In the genomic region with DNA sequence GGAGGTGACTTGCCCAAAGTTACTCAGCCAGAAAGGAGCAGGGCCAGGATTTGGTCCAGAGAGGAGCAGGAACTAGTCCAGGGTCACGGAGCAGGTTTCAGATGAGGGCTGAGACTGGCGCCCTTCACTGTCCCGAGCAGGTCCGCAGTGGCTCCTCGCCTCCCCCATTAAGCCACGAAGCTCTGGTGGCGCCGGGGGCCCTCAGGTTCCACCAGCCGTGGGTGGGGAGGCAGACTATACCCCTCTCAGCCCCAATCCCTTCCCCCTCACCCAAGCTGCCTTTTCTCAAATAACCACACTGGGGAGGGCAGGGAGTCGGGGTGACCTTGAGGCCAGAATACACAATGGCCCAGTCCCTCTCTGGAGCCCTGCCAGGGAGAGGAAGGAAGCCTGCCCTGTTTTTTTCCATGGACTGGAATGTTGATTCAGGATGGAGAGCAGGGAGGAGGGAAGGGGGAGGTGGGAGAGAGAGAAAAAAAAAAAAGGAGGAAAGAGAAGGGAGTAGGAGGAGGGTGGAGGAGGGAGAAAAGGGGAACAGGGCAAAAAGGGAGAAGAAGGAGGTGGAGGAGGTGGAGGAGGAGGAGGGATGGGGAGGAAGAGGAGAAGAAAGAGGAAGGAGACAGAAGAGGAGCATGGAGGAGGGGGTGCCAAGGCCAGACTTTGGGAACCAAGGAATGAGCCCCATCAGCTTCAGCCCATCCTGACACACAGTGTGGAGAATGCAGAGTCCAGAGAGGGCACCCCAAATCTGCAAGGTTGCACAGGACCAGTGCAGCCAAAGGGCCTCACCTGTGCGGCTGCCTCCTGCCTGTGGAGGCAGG, we compare ENCODE assay signal across 9 cellular contexts. TPM values are rescaled to one million over a fixed set of nuclear protein-coding genes. Genes with fewer than 3 reads are reported as not detected.
DNase-seq lines count a peak whose midpoint lies in the region; ATAC-seq, FAIRE-seq and TF ChIP-seq lines count a peak whose summit lies in the region.
"Had no signal": no experiment of that assay in that cellular context is flagged by ENCODE, and none has a peak within 500 bp of the region (broad histone marks: within the 10 kb centered on the region; RNA-seq: fewer than 3 reads in every experiment).

No MANE protein-coding gene starts in this region.

- H3K9me3 ChIP-seq in HUES48 (ENCODE audit: control insufficient read depth, insufficient read depth, low read length): peaks cover 5% of the 10 kb centered on the region
- no peaks in the 10 kb centered on the region for H3K9me3 ChIP-seq in body of pancreas
- H3K9me3 ChIP-seq in kidney (ENCODE audit: control insufficient read depth in 1 of 2, low read length in 2 of 2): no peaks in the 10 kb centered on the region
- peaks cover 0 to 16% (median 8%) of the 10 kb centered on the region in 5 donors for H3K9me3 ChIP-seq in subcutaneous abdominal adipose tissue (ENCODE audit: control insufficient read depth in 5 of 5, low read length in 5 of 5)

- H3K9ac ChIP-seq in HUES48 (ENCODE audit: low read depth, low read length): peak overlapping the region; percentile 80
- H3K9ac ChIP-seq in kidney (ENCODE audit: low read length in 2 of 2): peak overlapping the region; percentile 8 to 84
- H3K9ac ChIP-seq in subcutaneous abdominal adipose tissue (ENCODE audit: low read length in 5 of 5): peak overlapping the region in 2 of 5 donors; percentile 55

- intact Hi-C loops in body of pancreas (cut with DNase I) (no loop called here), kidney (cut with DNase I) (no loop called here)

- H3K4me1 ChIP-seq in HUES48 (ENCODE audit: control insufficient read depth, insufficient read depth, low read length): peaks cover 11% of the 10 kb centered on the region
- peaks cover 47% of the 10 kb centered on the region for H3K4me1 ChIP-seq in body of pancreas
- H3K4me1 ChIP-seq in kidney (ENCODE audit: control insufficient read depth in 1 of 2, insufficient read depth in 1 of 2, low read depth in 1 of 2, low read length in 2 of 2): peaks cover 15% of the 10 kb centered on the region in 2 donors
- H3K4me1 ChIP-seq in subcutaneous abdominal adipose tissue (ENCODE audit: control insufficient read depth in 5 of 5, insufficient read depth in 5 of 5, low read length in 5 of 5): peaks cover 4 to 37% (median 26%) of the 10 kb centered on the region in 5 donors

- WGBS in body of pancreas, 2 donors: 3 to 14% methylated on average over 6 to 11 of the region's 11 CpGs

- TF ChIP-seq CTCF in body of pancreas (IDR thresholded peaks at IDR 0.05) (peak in 4 of 7 experiments; percentile 20 to 32 (median 26)), kidney (IDR thresholded peaks at IDR 0.05; ENCODE audit: borderline replicate concordance, extremely low read depth, insufficient read depth) (no peak)

- peak; percentile 17 for FAIRE-seq in kidney (lab: Jason Lieb, UNC)

- H3K36me3 ChIP-seq in HUES48 (ENCODE audit: control insufficient read depth, insufficient read depth, low read length) (no peaks in the 10 kb centered on the region), body of pancreas (replicated peaks in 1 of 2; ENCODE audit: insufficient read depth in 1 of 2, low read depth in 2 of 2) (no peaks in the 10 kb centered on the region), kidney (ENCODE audit: control insufficient read depth in 1 of 2, insufficient read depth in 2 of 2, low read length in 2 of 2) (no peaks in the 10 kb centered on the region), subcutaneous abdominal adipose tissue (ENCODE audit: control insufficient read depth in 5 of 5, insufficient read depth in 5 of 5, low read length in 5 of 5) (no peaks in the 10 kb centered on the region)

- peak; percentile 91 for ATAC-seq in body of pancreas
- no peak for ATAC-seq in GM18909 (IDR thresholded peaks at IDR 0.05; ENCODE audit: poor library complexity, unreplicated experiment)

- peak in 2 of 3 donors; percentile 41 to 55 for TF ChIP-seq POLR2A in body of pancreas (IDR thresholded peaks at IDR 0.05)

- peak; percentile 94 to 97 (median 96) for DNase-seq in body of pancreas
- peak; percentile 92 for DNase-seq in kidney
- no peak for DNase-seq in cortex of kidney (lab: John Stamatoyannopoulos, UW)
- DNase-seq in DMS79 (lab: John Stamatoyannopoulos, UW): no peak
- no peak for DNase-seq in activated naive CD4-positive, alpha-beta T cell treated with Interleukin-2 at 50 U/mL for 16 hours

- H3K27me3 ChIP-seq in HUES48 (ENCODE audit: control insufficient read depth, insufficient read depth, low read length): no peaks in the 10 kb centered on the region
- no peaks in the 10 kb centered on the region for H3K27me3 ChIP-seq in body of pancreas
- H3K27me3 ChIP-seq in subcutaneous abdominal adipose tissue (ENCODE audit: control insufficient read depth in 5 of 5, insufficient read depth in 4 of 5, low read length in 5 of 5): peaks cover 0 to 3% (median 2%) of the 10 kb centered on the region in 5 donors

- H3K4me3 ChIP-seq in HUES48 (ENCODE audit: low read depth, low read length): peak overlapping the region; percentile 38; the same call in 1 of the 2 replicates
- no peak overlapping the region for H3K4me3 ChIP-seq in body of pancreas
- peak overlapping the region; percentile 33 to 59 for H3K4me3 ChIP-seq in kidney (ENCODE audit: low read length in 2 of 2)
- peak overlapping the region in 3 of 5 donors; percentile 2 to 50 (median 45) for H3K4me3 ChIP-seq in subcutaneous abdominal adipose tissue (ENCODE audit: low read depth in 1 of 5, low read length in 5 of 5)

- H3K27ac ChIP-seq in HUES48 (ENCODE audit: low read depth, low read length) (peak overlapping the region; percentile 73), body of pancreas (peak overlapping the region; percentile 94 to 96 (median 95)), kidney (ENCODE audit: low read depth in 2 of 2, low read length in 2 of 2) (peak overlapping the region; percentile 91 to 95), subcutaneous abdominal adipose tissue (ENCODE audit: low read depth, low read length) (peak overlapping the region; percentile 42)

RNA-seq across cellular contexts. Expression of gene CEACAM16, which starts 19.7 kb away (rescaled TPM):
- total RNA-seq in body of pancreas (1 to 10 TPM in 1 of 2 donors, under 1 TPM in 1; 0.33 to 1.3 TPM), kidney (not detected)
- not detected for polyA plus RNA-seq in kidney (ENCODE audit: insufficient read depth, low read depth, low replicate concordance)
- total RNA-seq: urinary bladder had no signal
- polyA plus RNA-seq: urinary bladder had no signal

RNA-seq across cellular contexts. Expression of gene BCL3, which starts 29.9 kb away (rescaled TPM):
- total RNA-seq in body of pancreas (10 to 100 TPM; 26.2 to 72.5 TPM), kidney (86.8 TPM)
- polyA plus RNA-seq in kidney (ENCODE audit: insufficient read depth, low read depth, low replicate concordance): 23.2 TPM

RNA-seq across cellular contexts. Expression of gene CEACAM19, which starts 47.4 kb away (rescaled TPM):
- 1 to 10 TPM; 3.9 to 5.3 TPM for total RNA-seq in body of pancreas
- 5.1 TPM for total RNA-seq in kidney
- polyA plus RNA-seq in kidney (ENCODE audit: insufficient read depth, low read depth, low replicate concordance): 5.5 TPM

RNA-seq across cellular contexts. Expression of gene CBLC, which starts 59.0 kb away (rescaled TPM):
- total RNA-seq in body of pancreas (10 to 100 TPM; 18.5 to 23.6 TPM), kidney (11.5 TPM)
- 8.2 TPM for polyA plus RNA-seq in kidney (ENCODE audit: insufficient read depth, low read depth, low replicate concordance)

Comparison
In these comparisons a context has a peak if more than half of its experiments do, and no peak if none do; other contexts are left out.
1. H3K27ac ChIP-seq: peak in every context shown above with its lines; median percentile 95 in body of pancreas; 93 in kidney; 73 in HUES48; 42 in subcutaneous abdominal adipose tissue.
2. H3K4me3 ChIP-seq: peak in HUES48 (single experiment), kidney (2 of 2) and subcutaneous abdominal adipose tissue (3 of 5); none in body of pancreas (0 of 2).
3. DNase-seq: peak in body of pancreas (4 of 4) and kidney (single experiment); none in cortex of kidney (single experiment), DMS79 (single experiment) and activated naive CD4-positive, alpha-beta T cell treated with Interleukin-2 at 50 U/mL for 16 hours (single experiment).